13 cellular contexts compared by ENCODE assay signal in the genomic region with DNA sequence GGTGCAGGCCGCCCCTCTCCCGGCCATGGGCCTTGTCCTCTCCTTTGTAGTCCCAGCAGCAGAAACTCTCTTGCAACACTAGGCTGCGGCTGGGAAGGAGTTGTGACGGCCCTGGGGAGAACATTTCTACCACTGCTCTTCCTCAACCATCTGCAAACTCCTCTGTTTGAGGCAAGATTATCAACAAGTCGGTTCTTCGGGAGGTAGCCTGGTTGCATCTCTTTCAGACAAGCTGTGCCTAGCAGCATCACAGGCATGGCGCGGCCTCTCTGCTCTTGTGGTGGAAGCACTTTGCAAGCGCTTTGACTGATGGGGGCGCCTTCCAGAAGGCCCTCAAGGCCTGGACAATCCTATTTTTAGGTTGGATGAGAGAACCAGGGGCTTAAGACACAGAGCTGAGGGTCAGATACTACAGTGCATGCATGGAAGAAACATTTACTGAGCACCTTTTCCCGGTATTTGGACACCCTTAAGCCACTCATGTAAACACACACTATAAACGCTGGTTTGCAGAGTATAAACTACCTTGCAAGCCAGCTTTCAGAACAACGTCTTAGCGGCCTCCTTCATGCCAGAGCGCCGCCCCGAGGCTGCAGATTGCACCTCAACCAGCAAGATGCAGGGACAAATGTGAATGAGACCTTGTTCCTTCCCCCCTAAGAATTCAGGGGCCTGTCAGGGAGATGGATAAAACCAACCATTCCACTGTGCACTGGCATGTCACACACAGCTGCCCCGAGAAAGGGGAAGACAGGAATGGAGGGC. TPM values are rescaled to one million over a fixed set of nuclear protein-coding genes. Genes with fewer than 3 reads are reported as not detected.
DNase-seq lines count a peak whose midpoint lies in the region; ATAC-seq and TF ChIP-seq lines count a peak whose summit lies in the region.
"Had no signal": no experiment of that assay in that cellular context is flagged by ENCODE, and none has a peak within 500 bp of the region (broad histone marks: within the 10 kb centered on the region; RNA-seq: fewer than 3 reads in every experiment).

No MANE protein-coding gene starts in this region.

- H3K27ac ChIP-seq in GM23248 (no peak overlapping the region), iPS DF 6.9 (ENCODE audit: low read length) (no peak overlapping the region), smooth muscle cell (ENCODE audit: low read depth) (no peak overlapping the region)
- H3K27ac ChIP-seq: SJSA1 had no signal

- H3K4me1 Mint-ChIP-seq in WTC11, result peaks cover 16% of the 10 kb centered on the region
- H3K4me1 Mint-ChIP-seq: central memory CD8-positive, alpha-beta T cell had no signal

- H3K36me3 Mint-ChIP-seq in WTC11, result peaks cover 4% of the 10 kb centered on the region; the same call in 1 of the 2 replicates

- H3K9me2 ChIP-seq in GM23248 (ENCODE audit: insufficient read depth), result no peaks in the 10 kb centered on the region

- in situ Hi-C loops in GM23248 (cut with MboI), result no loop called here

- H3F3A ChIP-seq in GM23248 (ENCODE audit: insufficient read depth) (no peaks in the 10 kb centered on the region), smooth muscle cell (ENCODE audit: low read depth) (no peaks in the 10 kb centered on the region)

- H3K36me3 ChIP-seq in GM23248 (ENCODE audit: low read depth) (no peaks in the 10 kb centered on the region), iPS DF 6.9 (ENCODE audit: control insufficient read depth, insufficient read depth, low read length) (no peaks in the 10 kb centered on the region; the same call in 1 of the 2 replicates), smooth muscle cell (ENCODE audit: low read depth) (no peaks in the 10 kb centered on the region)
- H3K36me3 ChIP-seq: SJSA1 had no signal

- H2AFZ ChIP-seq in GM23248, result 0 out of 2 replicates have a peak overlapping the region, but pooled peaks have one; percentile 45
- no peak overlapping the region for H2AFZ ChIP-seq in smooth muscle cell (ENCODE audit: low read depth)

- WGBS in GM23248 (ENCODE audit: low coverage in 1 of 2, low lambda C conversion rate in 2 of 2, missing lambda C conversion rate in 2 of 2), 2 experiments, result 49 to 51% methylated on average over 16 to 18 of the region's 18 CpGs
- no CpG with 5 or more reads among the region's 18 CpGs for WGBS in iPS DF 6.9 (ENCODE audit: insufficient coverage, insufficient read length)
- 64% methylated on average over 18 of the region's 18 CpGs for WGBS in smooth muscle cell (ENCODE audit: low lambda C conversion rate)

- H3K27me3 ChIP-seq in GM23248 (replicated peaks; ENCODE audit: insufficient read depth) (peaks cover 16% of the 10 kb centered on the region), iPS DF 6.9 (ENCODE audit: control insufficient read depth, insufficient read depth, low read length) (peaks cover 11% of the 10 kb centered on the region; the same call in 1 of the 2 replicates), smooth muscle cell (ENCODE audit: low read depth) (peaks cover 65% of the 10 kb centered on the region)

- POLR2A ChIA-PET in WTC11 (lab: Charles Lee), result no interaction called here

- peak; percentile 3 for DNase-seq in GM23248
- DNase-seq in WTC11 (ENCODE audit: low spot score), result peak; percentile 18
- no peak for DNase-seq in iPS DF 6.9 (ENCODE audit: low read depth, low spot score)
- no peak for DNase-seq in smooth muscle cell (lab: John Stamatoyannopoulos, UW; ENCODE audit: unreplicated experiment)
- no peak for DNase-seq in activated T-cell treated with anti-CD3 and anti-CD28 coated beads for 4 hours
- DNase-seq in activated naive CD4-positive, alpha-beta T cell (lab: John Stamatoyannopoulos, UW), result no peak
- DNase-seq: GDM1, NCI-H1436 treated with DMSO at 0.1 percent for 48 hours had no signal

- peak overlapping the region; percentile 74 for H3K4me3 Mint-ChIP-seq in WTC11
- H3K4me3 Mint-ChIP-seq: central memory CD8-positive, alpha-beta T cell had no signal

- TF ChIP-seq CTCF in WTC11 (IDR thresholded peaks at IDR 0.05) (no peak; the same call in 1 of the 2 replicates), smooth muscle cell (IDR thresholded peaks at IDR 0.05; ENCODE audit: borderline replicate concordance, insufficient read depth, poor library complexity, severe bottlenecking) (no peak)

- peaks cover 55% of the 10 kb centered on the region for H3K27me3 Mint-ChIP-seq in WTC11 (ENCODE audit: low read depth)

- H3K9ac ChIP-seq in GM23248 (no peak overlapping the region), smooth muscle cell (ENCODE audit: low read depth) (no peak overlapping the region)

- peaks cover 19% of the 10 kb centered on the region for H3K9me3 Mint-ChIP-seq in WTC11
- H3K9me3 Mint-ChIP-seq: central memory CD8-positive, alpha-beta T cell had no signal

- H4K20me1 ChIP-seq in GM23248 (ENCODE audit: insufficient read depth) (no peaks in the 10 kb centered on the region), smooth muscle cell (ENCODE audit: low read depth) (no peaks in the 10 kb centered on the region)

- peak; percentile 12; the same call in 1 of the 2 replicates for ATAC-seq in WTC11
- no peak for ATAC-seq in GM21360 (IDR thresholded peaks at IDR 0.05; ENCODE audit: unreplicated experiment)
- no peak for ATAC-seq in GM18870 (IDR thresholded peaks at IDR 0.05; ENCODE audit: unreplicated experiment)

- H3K79me2 ChIP-seq in GM23248 (ENCODE audit: insufficient read depth) (no peaks in the 10 kb centered on the region), smooth muscle cell (ENCODE audit: low read depth) (no peaks in the 10 kb centered on the region)

- H3K4me1 ChIP-seq in GM23248 (ENCODE audit: insufficient read depth) (no peaks in the 10 kb centered on the region), iPS DF 6.9 (ENCODE audit: control insufficient read depth, insufficient read depth, low read length) (peaks cover 7% of the 10 kb centered on the region; the same call in 1 of the 2 replicates), smooth muscle cell (ENCODE audit: low read depth) (peaks cover 12% of the 10 kb centered on the region)

- no peak overlapping the region for H3K4me3 ChIP-seq in GM23248
- H3K4me3 ChIP-seq in iPS DF 6.9 (ENCODE audit: low read length), result peak overlapping the region; percentile 80; the same call in 1 of the 2 replicates
- peak overlapping the region; percentile 52 for H3K4me3 ChIP-seq in smooth muscle cell

- CTCF ChIA-PET in WTC11 (lab: Charles Lee), result interaction anchor here (0.6 to 6.0 kb wide), 10 partner anchors 11 to 347 kb away, joined by 3 to 37 read pairs (median 3); no protein-coding TSS in a partner anchor

- no peaks in the 10 kb centered on the region for H3K9me3 ChIP-seq in GM23248 (ENCODE audit: low read depth)
- no peaks in the 10 kb centered on the region for H3K9me3 ChIP-seq in iPS DF 6.9 (ENCODE audit: control insufficient read depth, insufficient read depth, low read length)
- H3K9me3 ChIP-seq in smooth muscle cell (replicated peaks; ENCODE audit: low read depth), result no peaks in the 10 kb centered on the region
- H3K9me3 ChIP-seq: SJSA1 had no signal

- H3K27ac Mint-ChIP-seq in WTC11, result peak overlapping the region; percentile 67

- H3K4me2 ChIP-seq in GM23248 (ENCODE audit: unreplicated experiment) (no peak overlapping the region), smooth muscle cell (peak overlapping the region; percentile 88)

TF ChIP-seq in WTC11, 78 proteins besides CTCF, POLR2A, EP300 and RAD21:
- TF ChIP-seq ETV6 (CRISPR knock-in tag; IDR thresholded peaks at IDR 0.05) (peak; percentile 27; the same call in 1 of the 2 replicates), NFE2L1 (CRISPR knock-in tag; IDR thresholded peaks at IDR 0.05) (no peak)
- TF ChIP-seq, protein P1, sequence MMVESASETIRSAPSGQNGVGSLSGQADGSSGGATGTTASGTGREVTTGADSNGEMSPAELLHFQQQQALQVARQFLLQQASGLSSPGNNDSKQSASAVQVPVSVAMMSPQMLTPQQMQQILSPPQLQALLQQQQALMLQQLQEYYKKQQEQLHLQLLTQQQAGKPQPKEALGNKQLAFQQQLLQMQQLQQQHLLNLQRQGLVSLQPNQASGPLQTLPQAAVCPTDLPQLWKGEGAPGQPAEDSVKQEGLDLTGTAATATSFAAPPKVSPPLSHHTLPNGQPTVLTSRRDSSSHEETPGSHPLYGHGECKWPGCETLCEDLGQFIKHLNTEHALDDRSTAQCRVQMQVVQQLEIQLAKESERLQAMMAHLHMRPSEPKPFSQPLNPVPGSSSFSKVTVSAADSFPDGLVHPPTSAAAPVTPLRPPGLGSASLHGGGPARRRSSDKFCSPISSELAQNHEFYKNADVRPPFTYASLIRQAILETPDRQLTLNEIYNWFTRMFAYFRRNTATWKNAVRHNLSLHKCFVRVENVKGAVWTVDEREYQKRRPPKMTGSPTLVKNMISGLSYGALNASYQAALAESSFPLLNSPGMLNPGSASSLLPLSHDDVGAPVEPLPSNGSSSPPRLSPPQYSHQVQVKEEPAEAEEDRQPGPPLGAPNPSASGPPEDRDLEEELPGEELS (CRISPR knock-in tag; IDR thresholded peaks at IDR 0.05), result 0 out of 2 replicates have a peak, but pooled peaks have one; percentile 22

RNA-seq across cellular contexts. Expression of a gene that starts 1.3 kb away (rescaled TPM):
- 0.43 TPM in 1 of 2 replicates, not detected in the other for total RNA-seq in GM23248 (2014; rRNA removed; shearing (Covaris generic))
- polyA plus RNA-seq in GM23248 (2016; fragmentation: Nextera tagmentation; extraction: Ambion mirVana), result not detected in 2 replicates
- total RNA-seq in WTC11 (2021), result 3.9 to 4.9 TPM (median 4.1 TPM) in 3 replicates
- 0.18 TPM in 1 of 2 replicates, not detected in the other for total RNA-seq in smooth muscle cell
- polyA plus RNA-seq in smooth muscle cell, result not detected in 2 replicates
- total RNA-seq: renal cortical epithelial cell, SJSA1 had no signal

Comparison
In these comparisons a context has a peak if more than half of its experiments do, and no peak if none do; other contexts are left out.
1. DNase-seq: peak in GM23248 (single experiment) and WTC11 (single experiment); none in iPS DF 6.9 (single experiment), smooth muscle cell (single experiment), activated T-cell treated with anti-CD3 and anti-CD28 coated beads for 4 hours (single experiment) and activated naive CD4-positive, alpha-beta T cell (0 of 4).